In genomic region chr14:95425369-95426115, GRCh38 we compare ENCODE assay signal across 25 cellular contexts.
DNase-seq lines count a peak whose midpoint lies in the region; ATAC-seq, FAIRE-seq and TF ChIP-seq lines count a peak whose summit lies in the region.
"Had no signal": no experiment of that assay in that cellular context is flagged by ENCODE, and none has a peak within 500 bp of the region (broad histone marks: within the 10 kb centered on the region; RNA-seq: fewer than 3 reads in every experiment).

No MANE protein-coding gene starts in this region.

- FAIRE-seq in H54 (lab: Jason Lieb, UNC), result no peak
- FAIRE-seq: A204.1, G401.6, GM12891, GM19239, K562 had no signal

- TF ChIP-seq CTCF in nephron (IDR thresholded peaks at IDR 0.05; ENCODE audit: unreplicated experiment in 3 of 3), result no peak

- no peak for ATAC-seq in activated naive CD8-positive, alpha-beta T cell treated with anti-CD3 and anti-CD28 coated beads, Interleukin-2, amount 50 U/mL, for 24 hours
- no peak for ATAC-seq in activated T-helper 17 cell treated with anti-CD3 and anti-CD28 coated beads, Interleukin-2, amount 50 U/mL, for 72 hours (replicated peaks)
- no peak for ATAC-seq in HG02938 (IDR thresholded peaks at IDR 0.05; ENCODE audit: unreplicated experiment)
- ATAC-seq: K562, Panc1 had no signal

- peak overlapping the region; percentile 3 for H3K27ac Mint-ChIP-seq in activated naive CD8-positive, alpha-beta T cell treated with anti-CD3 and anti-CD28 coated beads for 36 hours
- H3K27ac Mint-ChIP-seq in activated naive CD8-positive, alpha-beta T cell treated with anti-CD3 and anti-CD28 coated beads, Interleukin-2, amount 50 U/mL, for 24 hours, result no peak overlapping the region
- H3K27ac Mint-ChIP-seq in activated T-helper 17 cell treated with anti-CD3 and anti-CD28 coated beads, Interleukin-2, amount 50 U/mL, for 72 hours, result peak overlapping the region; percentile 62
- H3K27ac Mint-ChIP-seq in nephron, result peak overlapping the region in 2 of 3 experiments; percentile 17 to 48
- H3K27ac Mint-ChIP-seq: CD4-positive, alpha-beta T cell had no signal

- H3K4me1 Mint-ChIP-seq in activated naive CD8-positive, alpha-beta T cell treated with anti-CD3 and anti-CD28 coated beads for 36 hours, result peaks cover 3% of the 10 kb centered on the region
- peaks cover 3% of the 10 kb centered on the region for H3K4me1 Mint-ChIP-seq in activated naive CD8-positive, alpha-beta T cell treated with anti-CD3 and anti-CD28 coated beads, Interleukin-2, amount 50 U/mL, for 24 hours
- H3K4me1 Mint-ChIP-seq in activated T-helper 17 cell treated with anti-CD3 and anti-CD28 coated beads, Interleukin-2, amount 50 U/mL, for 72 hours, result no peaks in the 10 kb centered on the region
- H3K4me1 Mint-ChIP-seq in nephron, result peaks cover 16% of the 10 kb centered on the region

- H3K9me3 Mint-ChIP-seq in activated naive CD8-positive, alpha-beta T cell treated with anti-CD3 and anti-CD28 coated beads for 36 hours, result peaks cover 4% of the 10 kb centered on the region
- H3K9me3 Mint-ChIP-seq in activated naive CD8-positive, alpha-beta T cell treated with anti-CD3 and anti-CD28 coated beads, Interleukin-2, amount 50 U/mL, for 24 hours, result peaks cover 3% of the 10 kb centered on the region
- no peaks in the 10 kb centered on the region for H3K9me3 Mint-ChIP-seq in activated T-helper 17 cell treated with anti-CD3 and anti-CD28 coated beads, Interleukin-2, amount 50 U/mL, for 72 hours
- H3K9me3 Mint-ChIP-seq in nephron, result peaks cover 13% of the 10 kb centered on the region
- H3K9me3 Mint-ChIP-seq: CD4-positive, alpha-beta T cell had no signal

- peaks cover 37% of the 10 kb centered on the region for H3K36me3 Mint-ChIP-seq in activated naive CD8-positive, alpha-beta T cell treated with anti-CD3 and anti-CD28 coated beads for 36 hours
- H3K36me3 Mint-ChIP-seq in activated naive CD8-positive, alpha-beta T cell treated with anti-CD3 and anti-CD28 coated beads, Interleukin-2, amount 50 U/mL, for 24 hours (ENCODE audit: low read depth), result peaks cover 36% of the 10 kb centered on the region
- H3K36me3 Mint-ChIP-seq in activated T-helper 17 cell treated with anti-CD3 and anti-CD28 coated beads, Interleukin-2, amount 50 U/mL, for 72 hours (ENCODE audit: low read depth), result peaks cover 87% of the 10 kb centered on the region
- H3K36me3 Mint-ChIP-seq in nephron (ENCODE audit: low read depth), result no peaks in the 10 kb centered on the region

- DNase-seq in activated naive CD8-positive, alpha-beta T cell treated with anti-CD3 and anti-CD28 coated beads for 36 hours, result no peak
- no peak for DNase-seq in activated naive CD8-positive, alpha-beta T cell treated with anti-CD3 and anti-CD28 coated beads, Interleukin-2, amount 50 U/mL, for 24 hours
- no peak for DNase-seq in GM03348 (ENCODE audit: low spot score)
- DNase-seq in H54 (ENCODE audit: insufficient read length, low spot score), result no peak
- DNase-seq: CD4-positive, alpha-beta T cell; H7; Kasumi-1; NCI-H1092 treated with DMSO at 0.1 percent for 48 hours; NCI-H1436; NCI-H187; NCI-H2081 treated with DMSO at 0.1 percent for 48 hours; NCI-H2171; NCI-H226; NCI-H510A; NCI-H69; SIG-M5 had no signal

- TF ChIP-seq POLR2A in H54 (IDR thresholded peaks at IDR 0.05; ENCODE audit: low read depth, low read length), result no peak

- H3K4me3 Mint-ChIP-seq in activated naive CD8-positive, alpha-beta T cell treated with anti-CD3 and anti-CD28 coated beads for 36 hours, result no peak overlapping the region
- no peak overlapping the region for H3K4me3 Mint-ChIP-seq in activated naive CD8-positive, alpha-beta T cell treated with anti-CD3 and anti-CD28 coated beads, Interleukin-2, amount 50 U/mL, for 24 hours
- no peak overlapping the region for H3K4me3 Mint-ChIP-seq in activated T-helper 17 cell treated with anti-CD3 and anti-CD28 coated beads, Interleukin-2, amount 50 U/mL, for 72 hours
- no peak overlapping the region for H3K4me3 Mint-ChIP-seq in nephron
- H3K4me3 Mint-ChIP-seq: CD4-positive, alpha-beta T cell had no signal

- no peaks in the 10 kb centered on the region for H3K27me3 Mint-ChIP-seq in activated naive CD8-positive, alpha-beta T cell treated with anti-CD3 and anti-CD28 coated beads for 36 hours
- H3K27me3 Mint-ChIP-seq in activated naive CD8-positive, alpha-beta T cell treated with anti-CD3 and anti-CD28 coated beads, Interleukin-2, amount 50 U/mL, for 24 hours, result no peaks in the 10 kb centered on the region
- H3K27me3 Mint-ChIP-seq in activated T-helper 17 cell treated with anti-CD3 and anti-CD28 coated beads, Interleukin-2, amount 50 U/mL, for 72 hours, result no peaks in the 10 kb centered on the region
- H3K27me3 Mint-ChIP-seq in nephron (ENCODE audit: low read depth), result no peaks in the 10 kb centered on the region
- H3K27me3 Mint-ChIP-seq: CD4-positive, alpha-beta T cell had no signal
